ENCODE assay signal across 8 cellular contexts in genomic region chr1:155051342-155051776, GRCh38. TPM values are rescaled to one million over a fixed set of nuclear protein-coding genes. Genes with fewer than 3 reads are reported as not detected.
DNase-seq lines count a peak whose midpoint lies in the region; ATAC-seq and TF ChIP-seq lines count a peak whose summit lies in the region.

No MANE protein-coding gene starts in this region.

- H3K9me3 ChIP-seq in MG63: no peaks in the 10 kb centered on the region
- no peaks in the 10 kb centered on the region for H3K9me3 ChIP-seq in ectodermal cell (ENCODE audit: control insufficient read depth, low read length)

- H3K27me3 ChIP-seq in MG63 (no peaks in the 10 kb centered on the region), ectodermal cell (ENCODE audit: control insufficient read depth, insufficient read depth, low read length, poor library complexity, severe bottlenecking) (peaks cover 22% of the 10 kb centered on the region)

- peaks cover 0 to 2% (median 0%) of the 10 kb centered on the region in 5 donors for H3K27me3 Mint-ChIP-seq in naive thymus-derived CD8-positive, alpha-beta T cell

- H3K9me3 Mint-ChIP-seq in naive thymus-derived CD8-positive, alpha-beta T cell: no peaks in the 10 kb centered on the region

- peak; percentile 40 for TF ChIP-seq POLR2A in GM19099 (IDR thresholded peaks at IDR 0.05; ENCODE audit: extremely low read depth, insufficient read length, low read depth)

- DNase-seq in MG63 (peak; percentile 23), GM19240 (ENCODE audit: insufficient read length, low spot score) (no peak), putamen (ENCODE audit: low spot score) (no peak), T1000 (lab: John Stamatoyannopoulos, UW) (no peak), NAMALWA (ENCODE audit: low spot score) (no peak)
- no peak for DNase-seq in naive thymus-derived CD8-positive, alpha-beta T cell

- peak overlapping the region; percentile 71 to 86 (median 83) for H3K4me3 Mint-ChIP-seq in naive thymus-derived CD8-positive, alpha-beta T cell

- H3K4me3 ChIP-seq in MG63 (peak overlapping the region; percentile 75), ectodermal cell (ENCODE audit: insufficient read depth, low read depth, low read length) (peak overlapping the region; percentile 74)

- peaks cover 9 to 27% (median 22%) of the 10 kb centered on the region in 4 donors for H3K4me1 Mint-ChIP-seq in naive thymus-derived CD8-positive, alpha-beta T cell

- H3K27ac Mint-ChIP-seq in naive thymus-derived CD8-positive, alpha-beta T cell: peak overlapping the region in 1 of 10 donors; percentile 9

- peaks cover 0 to 4% (median 4%) of the 10 kb centered on the region in 3 donors for H3K36me3 Mint-ChIP-seq in naive thymus-derived CD8-positive, alpha-beta T cell

- no peak overlapping the region for H3K27ac ChIP-seq in ectodermal cell (ENCODE audit: insufficient read depth, low read depth, low read length, poor library complexity, severe bottlenecking)

- POLR2A ChIA-PET in naive thymus-derived CD8-positive, alpha-beta T cell (lab: Charles Lee): interaction anchor here (0.5 to 2.7 kb wide), 13 partner anchors 10 to 113 kb away, joined by 3 to 15 read pairs (median 5); partner anchors contain the start of genes EFNA3, EFNA4, PBXIP1 and PYGO2

- ATAC-seq in naive thymus-derived CD8-positive, alpha-beta T cell: peak in 1 of 2 donors; percentile 4

- 1% methylated on average over 31 of the region's 31 CpGs for WGBS in ectodermal cell, 2 experiments

- H3K36me3 ChIP-seq in MG63 (peaks cover 38% of the 10 kb centered on the region), ectodermal cell (ENCODE audit: control insufficient read depth, insufficient read depth, low read length) (no peaks in the 10 kb centered on the region)

- H3K4me1 ChIP-seq in ectodermal cell (ENCODE audit: control insufficient read depth, insufficient read depth, low read length): peaks cover 25% of the 10 kb centered on the region

RNA-seq across cellular contexts. Expression of gene ADAM15, which starts 0.2 kb away (rescaled TPM):
- 189 and 285 TPM in 2 replicates for total RNA-seq in MG63 (2014; rRNA removed; shearing (Covaris generic); ENCODE audit: low replicate concordance)
- polyA plus RNA-seq in ectodermal cell (2013, experiment 1 of 4): 34.7 TPM
- polyA plus RNA-seq in ectodermal cell (2013, experiment 2 of 4): 31.6 TPM
- 21.0 TPM for polyA plus RNA-seq in ectodermal cell (2013, experiment 3 of 4)
- polyA plus RNA-seq in ectodermal cell (2013, experiment 4 of 4): 22.3 TPM
- total RNA-seq in naive thymus-derived CD8-positive, alpha-beta T cell: 10 to 100 TPM; 21.1 to 21.9 TPM
- 1 to 10 TPM; 2.8 to 4.5 (median 3.1) TPM for polyA plus RNA-seq in naive thymus-derived CD8-positive, alpha-beta T cell

RNA-seq across cellular contexts. Expression of gene EFNA4, which starts 12.2 kb away (rescaled TPM):
- total RNA-seq in MG63 (2014; rRNA removed; shearing (Covaris generic); ENCODE audit: low replicate concordance): 12.0 and 13.0 TPM in 2 replicates
- polyA plus RNA-seq in ectodermal cell (2013, experiment 1 of 4): 26.4 TPM
- 21.2 TPM for polyA plus RNA-seq in ectodermal cell (2013, experiment 2 of 4)
- polyA plus RNA-seq in ectodermal cell (2013, experiment 3 of 4): 23.0 TPM
- polyA plus RNA-seq in ectodermal cell (2013, experiment 4 of 4): 24.4 TPM
- 1 to 10 TPM; 4.6 to 5.3 TPM for total RNA-seq in naive thymus-derived CD8-positive, alpha-beta T cell
- 1 to 10 TPM; 1.0 to 2.6 (median 1.1) TPM for polyA plus RNA-seq in naive thymus-derived CD8-positive, alpha-beta T cell

RNA-seq across cellular contexts. Expression of gene DCST1, which starts 17.7 kb away (rescaled TPM):
- not detected in 2 replicates for total RNA-seq in MG63 (2014; rRNA removed; shearing (Covaris generic); ENCODE audit: low replicate concordance)
- not detected for polyA plus RNA-seq in ectodermal cell (2013, experiment 1 of 4)
- not detected for polyA plus RNA-seq in ectodermal cell (2013, experiment 2 of 4)
- polyA plus RNA-seq in ectodermal cell (2013, experiment 3 of 4): not detected
- not detected for polyA plus RNA-seq in ectodermal cell (2013, experiment 4 of 4)
- total RNA-seq in naive thymus-derived CD8-positive, alpha-beta T cell: not detected
- not detected for polyA plus RNA-seq in naive thymus-derived CD8-positive, alpha-beta T cell

RNA-seq across cellular contexts. Expression of gene DCST2, which starts 17.8 kb away (rescaled TPM):
- total RNA-seq in MG63 (2014; rRNA removed; shearing (Covaris generic); ENCODE audit: low replicate concordance): not detected in 2 replicates
- 2.0 TPM for polyA plus RNA-seq in ectodermal cell (2013, experiment 1 of 4)
- 2.2 TPM for polyA plus RNA-seq in ectodermal cell (2013, experiment 2 of 4)
- polyA plus RNA-seq in ectodermal cell (2013, experiment 3 of 4): 2.4 TPM
- polyA plus RNA-seq in ectodermal cell (2013, experiment 4 of 4): 4.4 TPM
- 1 to 10 TPM in 1 of 2 experiments, under 1 TPM in 1; 0.83 to 1.1 TPM for total RNA-seq in naive thymus-derived CD8-positive, alpha-beta T cell
- not detected for polyA plus RNA-seq in naive thymus-derived CD8-positive, alpha-beta T cell

RNA-seq across cellular contexts. Expression of gene EFNA3, which starts 27.3 kb away (rescaled TPM):
- 0.64 and 3.0 TPM in 2 replicates for total RNA-seq in MG63 (2014; rRNA removed; shearing (Covaris generic); ENCODE audit: low replicate concordance)
- 8.6 TPM for polyA plus RNA-seq in ectodermal cell (2013, experiment 1 of 4)
- 7.6 TPM for polyA plus RNA-seq in ectodermal cell (2013, experiment 2 of 4)
- polyA plus RNA-seq in ectodermal cell (2013, experiment 3 of 4): 7.6 TPM
- polyA plus RNA-seq in ectodermal cell (2013, experiment 4 of 4): 6.8 TPM
- total RNA-seq in naive thymus-derived CD8-positive, alpha-beta T cell: 1 to 10 TPM in 1 of 2 experiments, under 1 TPM in 1; 0.88 to 1.2 TPM
- 1 to 10 TPM in 1 of 3 donors, under 1 TPM in 2; 0.53 to 1.3 (median 0.56) TPM for polyA plus RNA-seq in naive thymus-derived CD8-positive, alpha-beta T cell
